ENCODE assay signal across 8 cellular contexts in genomic region chr10:68231106-68231901, GRCh38. TPM values are rescaled to one million over a fixed set of nuclear protein-coding genes. Genes with fewer than 3 reads are reported as not detected.
DNase-seq lines count a peak whose midpoint lies in the region; ATAC-seq and TF ChIP-seq lines count a peak whose summit lies in the region.

No MANE protein-coding gene starts in this region.

- DNase-seq in SKM-1 treated with dmso at 0.1 percent for 144 hours (lab: John Stamatoyannopoulos, UW; ENCODE audit: unreplicated experiment) (peak; percentile 62), SKM-1 (lab: John Stamatoyannopoulos, UW; ENCODE audit: unreplicated experiment) (no peak), NCI-H1092 (lab: John Stamatoyannopoulos, UW) (peak; percentile 22), WERI-Rb-1 (peak; percentile 87), dorsolateral prefrontal cortex (peak; percentile 58 to 86 (median 70)), right lobe of liver (peak; percentile 59 to 69 (median 65))
- DNase-seq in stimulated activated CD4-positive, alpha-beta T cell treated with anti-CD3 and anti-CD28 coated beads, Interleukin-4, amount 100 ng/mL, for 1 hour, result peak; percentile 40

- intact Hi-C loops in dorsolateral prefrontal cortex (cut with DNase I) (loop anchor here (1.0 to 10.0 kb wide), 6 partner anchors 97 to 671 kb away; partner anchors contain the start of genes HNRNPH3 (in 2 of the 2), PBLD (in 2 of the 2), DDX50 (in 1 of the 2) and HERC4 (in 1 of the 2)), right lobe of liver (cut with DNase I) (no loop called here)

- H3K36me3 ChIP-seq in WERI-Rb-1 (peaks cover 11% of the 10 kb centered on the region), right lobe of liver (no peaks in the 10 kb centered on the region)

- peak overlapping the region; percentile 72 for H3K4me3 ChIP-seq in WERI-Rb-1 (ENCODE audit: low read depth, low read length)
- peak overlapping the region; percentile 54 to 91 (median 77) for H3K4me3 ChIP-seq in dorsolateral prefrontal cortex
- peak overlapping the region; percentile 54 to 59 (median 56) for H3K4me3 ChIP-seq in right lobe of liver

- H3K9me3 ChIP-seq in WERI-Rb-1 (ENCODE audit: severe bottlenecking) (no peaks in the 10 kb centered on the region), right lobe of liver (no peaks in the 10 kb centered on the region)

- H3K27ac ChIP-seq in WERI-Rb-1 (peak overlapping the region; percentile 98), dorsolateral prefrontal cortex (peak overlapping the region; percentile 50 to 94 (median 87)), right lobe of liver (peak overlapping the region in 1 of 3 donors; percentile 34)

- no peaks in the 10 kb centered on the region for H3K4me1 ChIP-seq in right lobe of liver

- 2% methylated on average over 13 of the region's 83 CpGs for WGBS in right lobe of liver (ENCODE audit: insufficient coverage, low coverage, low lambda C conversion rate, missing lambda C conversion rate)

- H3K27me3 ChIP-seq in WERI-Rb-1 (ENCODE audit: insufficient read depth, low read depth, severe bottlenecking) (no peaks in the 10 kb centered on the region), dorsolateral prefrontal cortex (no peaks in the 10 kb centered on the region), right lobe of liver (no peaks in the 10 kb centered on the region)

- no peak for TF ChIP-seq POLR2A in right lobe of liver (IDR thresholded peaks at IDR 0.05)

- TF ChIP-seq CTCF in WERI-Rb-1 (IDR thresholded peaks at IDR 0.05; ENCODE audit: low read depth, low read length) (peak; percentile 46; the same call in 1 of the 2 replicates), dorsolateral prefrontal cortex (IDR thresholded peaks at IDR 0.05 in 54 of 56, conservative IDR thresholded peaks at IDR 0.05 in 2 of 56; ENCODE audit: low read depth in 1 of 56, partially characterized antibody in 56 of 56) (peak in 40 of 56 donors; percentile 12 to 61 (median 36)), right lobe of liver (IDR thresholded peaks at IDR 0.05) (peak in 3 of 4 donors; percentile 22 to 46 (median 24))

- peak; percentile 96 for ATAC-seq in HG02678 (IDR thresholded peaks at IDR 0.05; ENCODE audit: unreplicated experiment)
- peak; percentile 94 to 98 (median 98) for ATAC-seq in right lobe of liver

RNA-seq across cellular contexts. Expression of gene ATOH7, which starts 0.6 kb away (rescaled TPM):
- total RNA-seq in dorsolateral prefrontal cortex (1 to 10 TPM in 108 of 120 experiments, under 1 TPM in 11, not detected in 1; 0.42 to 7.0 (median 2.2) TPM), right lobe of liver (1 to 10 TPM in 1 of 6 experiments, under 1 TPM in 3, not detected in 2; 0.25 to 1.1 (median 0.46) TPM)

Comparison
In these comparisons a context has a peak if more than half of its experiments do, and no peak if none do; other contexts are left out.
1. intact Hi-C loops: an anchor here in dorsolateral prefrontal cortex (1.0 to 10.0 kb wide); none called in right lobe of liver.